1 cellular context compared by ENCODE assay signal in the genomic region with DNA sequence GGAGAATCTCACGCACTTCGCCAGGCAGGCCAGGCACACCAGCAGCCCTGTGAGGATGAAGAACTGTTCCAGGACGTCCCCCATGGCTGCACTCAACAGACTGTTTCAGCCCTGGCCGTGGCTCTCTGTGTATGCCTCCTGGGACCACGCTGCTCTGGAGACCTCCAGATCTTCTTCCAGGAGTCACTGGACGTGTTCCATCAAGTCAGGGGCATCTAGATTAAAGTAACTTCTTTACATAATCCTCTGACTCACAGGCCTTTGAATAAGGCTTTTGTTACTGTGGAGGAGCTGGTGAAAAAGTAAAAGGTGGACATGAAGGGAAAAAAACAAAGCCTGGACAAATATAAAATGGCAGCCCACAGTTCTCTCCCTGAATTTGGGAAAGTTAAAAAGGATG.
TF ChIP-seq lines count a peak whose summit lies in the region.

A gene (minus strand): TSS at position 156 of the 400 bp plus-strand sequence. CDS start 72 bp downstream, at position 84.

TF ChIP-seq in WTC11, 78 proteins besides CTCF, POLR2A, EP300 and RAD21 (continued from another document):
- TF ChIP-seq, protein P1, sequence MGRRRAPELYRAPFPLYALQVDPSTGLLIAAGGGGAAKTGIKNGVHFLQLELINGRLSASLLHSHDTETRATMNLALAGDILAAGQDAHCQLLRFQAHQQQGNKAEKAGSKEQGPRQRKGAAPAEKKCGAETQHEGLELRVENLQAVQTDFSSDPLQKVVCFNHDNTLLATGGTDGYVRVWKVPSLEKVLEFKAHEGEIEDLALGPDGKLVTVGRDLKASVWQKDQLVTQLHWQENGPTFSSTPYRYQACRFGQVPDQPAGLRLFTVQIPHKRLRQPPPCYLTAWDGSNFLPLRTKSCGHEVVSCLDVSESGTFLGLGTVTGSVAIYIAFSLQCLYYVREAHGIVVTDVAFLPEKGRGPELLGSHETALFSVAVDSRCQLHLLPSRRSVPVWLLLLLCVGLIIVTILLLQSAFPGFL (CRISPR knock-in tag; IDR thresholded peaks at IDR 0.05; ENCODE audit: borderline replicate concordance) = no peak
- no peak for TF ChIP-seq CREB1 (CRISPR knock-in tag; IDR thresholded peaks at IDR 0.05)
- no peak for TF ChIP-seq ZBTB21 (CRISPR knock-in tag; IDR thresholded peaks at IDR 0.05; ENCODE audit: borderline replicate concordance)
- TF ChIP-seq, protein P2, sequence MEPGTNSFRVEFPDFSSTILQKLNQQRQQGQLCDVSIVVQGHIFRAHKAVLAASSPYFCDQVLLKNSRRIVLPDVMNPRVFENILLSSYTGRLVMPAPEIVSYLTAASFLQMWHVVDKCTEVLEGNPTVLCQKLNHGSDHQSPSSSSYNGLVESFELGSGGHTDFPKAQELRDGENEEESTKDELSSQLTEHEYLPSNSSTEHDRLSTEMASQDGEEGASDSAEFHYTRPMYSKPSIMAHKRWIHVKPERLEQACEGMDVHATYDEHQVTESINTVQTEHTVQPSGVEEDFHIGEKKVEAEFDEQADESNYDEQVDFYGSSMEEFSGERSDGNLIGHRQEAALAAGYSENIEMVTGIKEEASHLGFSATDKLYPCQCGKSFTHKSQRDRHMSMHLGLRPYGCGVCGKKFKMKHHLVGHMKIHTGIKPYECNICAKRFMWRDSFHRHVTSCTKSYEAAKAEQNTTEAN (CRISPR knock-in tag; IDR thresholded peaks at IDR 0.05) = no peak
- no peak for TF ChIP-seq TEAD1 (CRISPR knock-in tag; IDR thresholded peaks at IDR 0.05)
- TF ChIP-seq, protein P3, sequence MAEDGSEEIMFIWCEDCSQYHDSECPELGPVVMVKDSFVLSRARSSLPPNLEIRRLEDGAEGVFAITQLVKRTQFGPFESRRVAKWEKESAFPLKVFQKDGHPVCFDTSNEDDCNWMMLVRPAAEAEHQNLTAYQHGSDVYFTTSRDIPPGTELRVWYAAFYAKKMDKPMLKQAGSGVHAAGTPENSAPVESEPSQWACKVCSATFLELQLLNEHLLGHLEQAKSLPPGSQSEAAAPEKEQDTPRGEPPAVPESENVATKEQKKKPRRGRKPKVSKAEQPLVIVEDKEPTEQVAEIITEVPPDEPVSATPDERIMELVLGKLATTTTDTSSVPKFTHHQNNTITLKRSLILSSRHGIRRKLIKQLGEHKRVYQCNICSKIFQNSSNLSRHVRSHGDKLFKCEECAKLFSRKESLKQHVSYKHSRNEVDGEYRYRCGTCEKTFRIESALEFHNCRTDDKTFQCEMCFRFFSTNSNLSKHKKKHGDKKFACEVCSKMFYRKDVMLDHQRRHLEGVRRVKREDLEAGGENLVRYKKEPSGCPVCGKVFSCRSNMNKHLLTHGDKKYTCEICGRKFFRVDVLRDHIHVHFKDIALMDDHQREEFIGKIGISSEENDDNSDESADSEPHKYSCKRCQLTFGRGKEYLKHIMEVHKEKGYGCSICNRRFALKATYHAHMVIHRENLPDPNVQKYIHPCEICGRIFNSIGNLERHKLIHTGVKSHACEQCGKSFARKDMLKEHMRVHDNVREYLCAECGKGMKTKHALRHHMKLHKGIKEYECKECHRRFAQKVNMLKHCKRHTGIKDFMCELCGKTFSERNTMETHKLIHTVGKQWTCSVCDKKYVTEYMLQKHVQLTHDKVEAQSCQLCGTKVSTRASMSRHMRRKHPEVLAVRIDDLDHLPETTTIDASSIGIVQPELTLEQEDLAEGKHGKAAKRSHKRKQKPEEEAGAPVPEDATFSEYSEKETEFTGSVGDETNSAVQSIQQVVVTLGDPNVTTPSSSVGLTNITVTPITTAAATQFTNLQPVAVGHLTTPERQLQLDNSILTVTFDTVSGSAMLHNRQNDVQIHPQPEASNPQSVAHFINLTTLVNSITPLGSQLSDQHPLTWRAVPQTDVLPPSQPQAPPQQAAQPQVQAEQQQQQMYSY (CRISPR knock-in tag; IDR thresholded peaks at IDR 0.05) = no peak
